Comparison of ENCODE assay signal across 8 cellular contexts in the genomic region with DNA sequence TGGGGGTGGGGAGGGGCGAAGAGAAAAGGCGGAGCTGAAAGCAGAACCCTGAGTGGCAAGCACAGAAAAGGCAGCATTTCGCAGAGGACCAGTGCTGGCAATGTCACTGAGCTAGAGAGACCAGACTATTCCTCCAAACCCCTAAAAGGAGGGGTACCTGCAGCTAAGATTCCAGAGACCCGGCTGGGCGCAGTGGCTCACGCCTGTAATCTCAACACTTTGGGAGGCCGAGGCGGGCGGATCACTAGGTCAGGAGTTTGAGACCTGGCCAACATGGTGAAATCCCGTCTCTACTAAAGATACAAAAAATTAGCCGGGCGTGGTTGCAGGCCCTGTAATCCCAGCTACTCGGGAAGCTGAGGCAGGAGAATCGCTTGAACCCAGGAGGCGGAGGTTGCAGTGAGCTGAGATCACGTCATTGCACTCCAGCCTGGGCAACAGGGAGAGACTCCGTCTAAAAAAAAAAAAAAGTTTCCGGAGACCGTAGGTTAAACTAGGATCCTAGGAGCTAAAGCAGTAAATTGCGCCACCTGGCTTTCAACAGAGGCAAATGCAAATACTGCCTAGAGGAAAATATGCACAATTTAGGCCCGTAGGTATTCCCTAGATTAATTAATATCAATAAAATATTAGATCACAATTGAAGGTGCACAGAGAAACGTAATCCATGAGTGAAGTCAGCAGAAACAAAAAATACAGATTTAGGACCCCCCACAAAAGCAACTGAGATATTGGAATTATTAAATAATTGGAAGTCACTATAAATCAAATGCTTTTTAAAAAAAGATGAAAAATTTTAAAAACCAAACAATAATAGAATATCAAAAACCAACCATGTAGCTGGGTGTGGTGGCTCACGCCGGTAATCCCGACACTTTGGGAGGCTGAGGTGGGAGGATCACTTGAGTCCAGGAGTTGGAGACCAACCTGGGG. TPM values are rescaled to one million over a fixed set of nuclear protein-coding genes. Genes with fewer than 3 reads are reported as not detected.
DNase-seq lines count a peak whose midpoint lies in the region; ATAC-seq and TF ChIP-seq lines count a peak whose summit lies in the region.

No MANE protein-coding gene starts in this region.

- H3K9me3 ChIP-seq in adrenal gland (replicated peaks in 1 of 3) (no peaks in the 10 kb centered on the region), left ventricle myocardium inferior (replicated peaks) (no peaks in the 10 kb centered on the region)

- H3K27ac ChIP-seq in adrenal gland (peak overlapping the region in 3 of 5 donors; percentile 27 to 60 (median 30)), left ventricle myocardium inferior (replicated peaks) (peak overlapping the region; percentile 67)

- DNase-seq in activated CD4-positive, alpha-beta T cell treated with anti-CD3 and anti-CD28 coated beads for 4 hours, result peak; percentile 34 to 45
- DNase-seq in activated CD4-positive, alpha-beta T cell treated with anti-CD3 and anti-CD28 coated beads, Interleukin-2, amount 50 U/mL, for 1 hour, result no peak
- DNase-seq in NAMALWA (ENCODE audit: low spot score) (peak; percentile 77), SHP77 (lab: John Stamatoyannopoulos, UW) (peak; percentile 76), adrenal gland (peak; percentile 60 to 82 (median 72)), left ventricle myocardium inferior (no peak), retinal pigment epithelial cell (ENCODE audit: low read depth) (no peak)

- no peak for ATAC-seq in GM21360 (IDR thresholded peaks at IDR 0.05; ENCODE audit: unreplicated experiment)

- TF ChIP-seq CTCF in adrenal gland (IDR thresholded peaks at IDR 0.05), result peak; percentile 85 to 98 (median 92)
- peak; percentile 91 for TF ChIP-seq CTCF in left ventricle myocardium inferior (IDR thresholded peaks at IDR 0.05; ENCODE audit: borderline replicate concordance)
- TF ChIP-seq CTCF in retinal pigment epithelial cell (conservative IDR thresholded peaks at IDR 0.05; ENCODE audit: low read depth, low read length), result peak; percentile 90

- H3K27me3 ChIP-seq in adrenal gland (peaks cover 19% of the 10 kb centered on the region), left ventricle myocardium inferior (ENCODE audit: low read depth) (peaks cover 39% of the 10 kb centered on the region)

- TF ChIP-seq POLR2A in adrenal gland (IDR thresholded peaks at IDR 0.05), result peak in 1 of 2 donors; percentile 11

- H3K4me1 ChIP-seq in adrenal gland (replicated peaks in 1 of 2) (peaks cover 10 to 18% of the 10 kb centered on the region in 2 donors), left ventricle myocardium inferior (peaks cover 57% of the 10 kb centered on the region)

- intact Hi-C loops in adrenal gland (cut with DNase I), result loop anchor here in 1 of 2 donors (5.0 to 10.0 kb wide), 2 partner anchors 59 to 206 kb away; no protein-coding TSS in a partner anchor
- intact Hi-C loops in left ventricle myocardium inferior (cut with micrococcal nuclease), result no loop called here

- H3K36me3 ChIP-seq in adrenal gland (replicated peaks in 1 of 2) (no peaks in the 10 kb centered on the region), left ventricle myocardium inferior (peaks cover 68% of the 10 kb centered on the region)

- WGBS in adrenal gland, 4 donors, result 13 to 20% (median 17%) methylated on average over 24 to 25 of the region's 25 CpGs

- peak overlapping the region in 1 of 4 donors; percentile 50 for H3K4me3 ChIP-seq in adrenal gland
- peak overlapping the region; percentile 55 for H3K4me3 ChIP-seq in left ventricle myocardium inferior
- H3K4me3 ChIP-seq in retinal pigment epithelial cell (ENCODE audit: low read length), result peak overlapping the region; percentile 26

RNA-seq across cellular contexts. Expression of a gene that starts 4.9 kb away (rescaled TPM):
- total RNA-seq in adrenal gland, result 1 to 10 TPM; 2.9 to 7.2 (median 4.0) TPM
- 10 to 100 TPM in 2 of 3 donors, under 1 TPM in 1; 0.42 to 14.9 (median 11.3) TPM for polyA plus RNA-seq in adrenal gland
- 1.5 TPM for total RNA-seq in left ventricle myocardium inferior

RNA-seq across cellular contexts. Expression of a gene that starts 19.5 kb away (rescaled TPM):
- 100 to 1,000 TPM in 7 of 8 donors, 10 to 100 TPM in 1; 96.8 to 207 (median 149) TPM for total RNA-seq in adrenal gland
- 100 to 1,000 TPM; 356 to 568 (median 360) TPM for polyA plus RNA-seq in adrenal gland
- total RNA-seq in left ventricle myocardium inferior, result 59.2 TPM

RNA-seq across cellular contexts. Expression of a gene that starts 21.1 kb away (rescaled TPM):
- total RNA-seq in adrenal gland (10 to 100 TPM in 6 of 8 donors, 1 to 10 TPM in 2; 1.2 to 27.7 (median 13.9) TPM), left ventricle myocardium inferior (285 TPM)
- 10 to 100 TPM in 2 of 3 donors, 1 to 10 TPM in 1; 2.1 to 47.1 (median 21.1) TPM for polyA plus RNA-seq in adrenal gland

RNA-seq across cellular contexts. Expression of a gene that starts 28.1 kb away (rescaled TPM):
- total RNA-seq in adrenal gland (1 to 10 TPM in 3 of 8 donors, under 1 TPM in 3, not detected in 2; 0.14 to 2.0 (median 0.99) TPM), left ventricle myocardium inferior (1.2 TPM)
- 1 to 10 TPM in 1 of 3 donors, under 1 TPM in 1, not detected in 1; 0.88 to 2.9 TPM for polyA plus RNA-seq in adrenal gland

RNA-seq across cellular contexts. Expression of a gene that starts 40.5 kb away (rescaled TPM):
- total RNA-seq in adrenal gland, result 1 to 10 TPM; 1.4 to 5.6 (median 3.1) TPM
- 1 to 10 TPM in 2 of 3 donors, under 1 TPM in 1; 0.27 to 1.5 (median 1.3) TPM for polyA plus RNA-seq in adrenal gland
- total RNA-seq in left ventricle myocardium inferior, result 5.9 TPM

Comparison
In these comparisons a context has a peak if more than half of its experiments do, and no peak if none do; other contexts are left out.
1. DNase-seq: peak in activated CD4-positive, alpha-beta T cell treated with anti-CD3 and anti-CD28 coated beads for 4 hours (2 of 2), NAMALWA (single experiment), SHP77 (2 of 2) and adrenal gland (7 of 7); none in activated CD4-positive, alpha-beta T cell treated with anti-CD3 and anti-CD28 coated beads, Interleukin-2, amount 50 U/mL, for 1 hour (single experiment), left ventricle myocardium inferior (single experiment) and retinal pigment epithelial cell (single experiment).
2. Peak in every context shown above with its lines, with median percentiles within 50 percentile points of each other: CTCF ChIP-seq.